Comparison of ENCODE assay signal across 1 cellular context in the genomic region with DNA sequence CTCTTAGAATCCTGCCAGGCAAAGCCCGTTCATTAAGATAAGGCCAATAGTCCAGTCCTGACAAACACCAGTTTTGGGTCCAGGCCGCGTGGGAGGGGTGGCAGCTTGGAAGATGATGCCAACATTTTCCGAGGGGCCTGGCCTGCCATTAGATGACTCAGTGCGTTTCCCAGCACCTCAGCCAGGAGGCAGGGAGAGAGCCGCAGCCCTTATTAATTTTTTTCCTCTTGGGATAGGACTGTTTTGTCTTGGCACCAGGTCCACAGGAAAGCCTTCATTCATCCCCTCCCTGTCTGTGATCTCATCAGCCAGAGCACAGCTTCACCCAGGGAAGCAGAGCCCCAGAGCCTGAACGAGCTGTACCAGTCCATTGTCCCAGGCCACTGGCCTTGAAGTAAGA.
TF ChIP-seq lines count a peak whose summit lies in the region.

No MANE protein-coding gene starts in this region.

TF ChIP-seq in K562, 482 proteins besides CTCF, POLR2A, EP300 and RAD21:
- TF ChIP-seq, protein P1, sequence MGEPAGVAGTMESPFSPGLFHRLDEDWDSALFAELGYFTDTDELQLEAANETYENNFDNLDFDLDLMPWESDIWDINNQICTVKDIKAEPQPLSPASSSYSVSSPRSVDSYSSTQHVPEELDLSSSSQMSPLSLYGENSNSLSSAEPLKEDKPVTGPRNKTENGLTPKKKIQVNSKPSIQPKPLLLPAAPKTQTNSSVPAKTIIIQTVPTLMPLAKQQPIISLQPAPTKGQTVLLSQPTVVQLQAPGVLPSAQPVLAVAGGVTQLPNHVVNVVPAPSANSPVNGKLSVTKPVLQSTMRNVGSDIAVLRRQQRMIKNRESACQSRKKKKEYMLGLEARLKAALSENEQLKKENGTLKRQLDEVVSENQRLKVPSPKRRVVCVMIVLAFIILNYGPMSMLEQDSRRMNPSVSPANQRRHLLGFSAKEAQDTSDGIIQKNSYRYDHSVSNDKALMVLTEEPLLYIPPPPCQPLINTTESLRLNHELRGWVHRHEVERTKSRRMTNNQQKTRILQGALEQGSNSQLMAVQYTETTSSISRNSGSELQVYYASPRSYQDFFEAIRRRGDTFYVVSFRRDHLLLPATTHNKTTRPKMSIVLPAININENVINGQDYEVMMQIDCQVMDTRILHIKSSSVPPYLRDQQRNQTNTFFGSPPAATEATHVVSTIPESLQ (CRISPR knock-in tag; IDR thresholded peaks at IDR 0.05): no peak
- no peak for TF ChIP-seq NCOR1 (IDR thresholded peaks at IDR 0.05)
- no peak for TF ChIP-seq NCOA1 (IDR thresholded peaks at IDR 0.05; ENCODE audit: low read depth)
- no peak for TF ChIP-seq SRF (CRISPR knock-in tag; IDR thresholded peaks at IDR 0.05)
- TF ChIP-seq, protein P2, sequence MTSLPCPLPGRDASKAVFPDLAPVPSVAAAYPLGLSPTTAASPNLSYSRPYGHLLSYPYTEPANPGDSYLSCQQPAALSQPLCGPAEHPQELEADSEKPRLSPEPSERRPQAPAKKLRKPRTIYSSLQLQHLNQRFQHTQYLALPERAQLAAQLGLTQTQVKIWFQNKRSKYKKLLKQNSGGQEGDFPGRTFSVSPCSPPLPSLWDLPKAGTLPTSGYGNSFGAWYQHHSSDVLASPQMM (CRISPR knock-in tag; IDR thresholded peaks at IDR 0.05): no peak
- TF ChIP-seq, protein P3, sequence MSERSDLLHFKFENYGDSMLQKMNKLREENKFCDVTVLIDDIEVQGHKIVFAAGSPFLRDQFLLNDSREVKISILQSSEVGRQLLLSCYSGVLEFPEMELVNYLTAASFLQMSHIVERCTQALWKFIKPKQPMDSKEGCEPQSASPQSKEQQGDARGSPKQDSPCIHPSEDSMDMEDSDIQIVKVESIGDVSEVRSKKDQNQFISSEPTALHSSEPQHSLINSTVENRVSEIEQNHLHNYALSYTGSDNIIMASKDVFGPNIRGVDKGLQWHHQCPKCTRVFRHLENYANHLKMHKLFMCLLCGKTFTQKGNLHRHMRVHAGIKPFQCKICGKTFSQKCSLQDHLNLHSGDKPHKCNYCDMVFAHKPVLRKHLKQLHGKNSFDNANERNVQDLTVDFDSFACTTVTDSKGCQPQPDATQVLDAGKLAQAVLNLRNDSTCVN (CRISPR knock-in tag; IDR thresholded peaks at IDR 0.05): no peak
- TF ChIP-seq, protein P4, sequence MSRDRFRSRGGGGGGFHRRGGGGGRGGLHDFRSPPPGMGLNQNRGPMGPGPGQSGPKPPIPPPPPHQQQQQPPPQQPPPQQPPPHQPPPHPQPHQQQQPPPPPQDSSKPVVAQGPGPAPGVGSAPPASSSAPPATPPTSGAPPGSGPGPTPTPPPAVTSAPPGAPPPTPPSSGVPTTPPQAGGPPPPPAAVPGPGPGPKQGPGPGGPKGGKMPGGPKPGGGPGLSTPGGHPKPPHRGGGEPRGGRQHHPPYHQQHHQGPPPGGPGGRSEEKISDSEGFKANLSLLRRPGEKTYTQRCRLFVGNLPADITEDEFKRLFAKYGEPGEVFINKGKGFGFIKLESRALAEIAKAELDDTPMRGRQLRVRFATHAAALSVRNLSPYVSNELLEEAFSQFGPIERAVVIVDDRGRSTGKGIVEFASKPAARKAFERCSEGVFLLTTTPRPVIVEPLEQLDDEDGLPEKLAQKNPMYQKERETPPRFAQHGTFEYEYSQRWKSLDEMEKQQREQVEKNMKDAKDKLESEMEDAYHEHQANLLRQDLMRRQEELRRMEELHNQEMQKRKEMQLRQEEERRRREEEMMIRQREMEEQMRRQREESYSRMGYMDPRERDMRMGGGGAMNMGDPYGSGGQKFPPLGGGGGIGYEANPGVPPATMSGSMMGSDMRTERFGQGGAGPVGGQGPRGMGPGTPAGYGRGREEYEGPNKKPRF (IDR thresholded peaks at IDR 0.05; ENCODE audit: low read depth, low read length): no peak
- TF ChIP-seq, protein P5, sequence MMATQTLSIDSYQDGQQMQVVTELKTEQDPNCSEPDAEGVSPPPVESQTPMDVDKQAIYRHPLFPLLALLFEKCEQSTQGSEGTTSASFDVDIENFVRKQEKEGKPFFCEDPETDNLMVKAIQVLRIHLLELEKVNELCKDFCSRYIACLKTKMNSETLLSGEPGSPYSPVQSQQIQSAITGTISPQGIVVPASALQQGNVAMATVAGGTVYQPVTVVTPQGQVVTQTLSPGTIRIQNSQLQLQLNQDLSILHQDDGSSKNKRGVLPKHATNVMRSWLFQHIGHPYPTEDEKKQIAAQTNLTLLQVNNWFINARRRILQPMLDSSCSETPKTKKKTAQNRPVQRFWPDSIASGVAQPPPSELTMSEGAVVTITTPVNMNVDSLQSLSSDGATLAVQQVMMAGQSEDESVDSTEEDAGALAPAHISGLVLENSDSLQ (IDR thresholded peaks at IDR 0.05): no peak
- TF ChIP-seq TEAD4 (IDR thresholded peaks at IDR 0.05; ENCODE audit: low read length): no peak
- no peak for TF ChIP-seq TEAD4 (CRISPR knock-in tag; IDR thresholded peaks at IDR 0.05; ENCODE audit: borderline replicate concordance)
- TF ChIP-seq, protein P6, sequence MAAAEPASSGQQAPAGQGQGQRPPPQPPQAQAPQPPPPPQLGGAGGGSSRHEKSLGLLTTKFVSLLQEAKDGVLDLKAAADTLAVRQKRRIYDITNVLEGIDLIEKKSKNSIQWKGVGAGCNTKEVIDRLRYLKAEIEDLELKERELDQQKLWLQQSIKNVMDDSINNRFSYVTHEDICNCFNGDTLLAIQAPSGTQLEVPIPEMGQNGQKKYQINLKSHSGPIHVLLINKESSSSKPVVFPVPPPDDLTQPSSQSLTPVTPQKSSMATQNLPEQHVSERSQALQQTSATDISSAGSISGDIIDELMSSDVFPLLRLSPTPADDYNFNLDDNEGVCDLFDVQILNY (CRISPR knock-in tag; IDR thresholded peaks at IDR 0.05): no peak
- no peak for TF ChIP-seq FOS (IDR thresholded peaks at IDR 0.05; ENCODE audit: extremely low read depth, insufficient read length)
- TF ChIP-seq CBFB (CRISPR knock-in tag; IDR thresholded peaks at IDR 0.05): no peak
- TF ChIP-seq SMAD3 (CRISPR knock-in tag; conservative IDR thresholded peaks at IDR 0.05): no peak
- no peak for TF ChIP-seq GABPB1 (CRISPR knock-in tag; IDR thresholded peaks at IDR 0.05)
- TF ChIP-seq SIX5 (IDR thresholded peaks at IDR 0.05; ENCODE audit: borderline replicate concordance in 1 of 2, insufficient read depth in 1 of 2, low read depth in 1 of 2, low read length in 2 of 2): no peak
- no peak for TF ChIP-seq HSF4 (CRISPR knock-in tag; IDR thresholded peaks at IDR 0.05; ENCODE audit: borderline replicate concordance)
- TF ChIP-seq CSDE1 (IDR thresholded peaks at IDR 0.05): no peak
